In genomic region chr3:98587654-98588532, GRCh38 we compare ENCODE assay signal across 17 cellular contexts. TPM values are rescaled to one million over a fixed set of nuclear protein-coding genes. Genes with fewer than 3 reads are reported as not detected.
A peak's percentile ranks its signal among the peaks of the same experiment; 100 is the strongest.
DNase-seq lines count a peak whose midpoint lies in the region; ATAC-seq, FAIRE-seq and TF ChIP-seq lines count a peak whose summit lies in the region.
"Had no signal": no experiment of that assay in that cellular context is flagged by ENCODE, and none has a peak within 500 bp of the region (broad histone marks: within the 10 kb centered on the region; RNA-seq: fewer than 3 reads in every experiment).

No MANE protein-coding gene starts in this region.

- no peak overlapping the region for H3K27ac Mint-ChIP-seq in neural crest cell (ENCODE audit: unreplicated experiment)
- H3K27ac Mint-ChIP-seq in activated CD4-positive, alpha-beta memory T cell treated with anti-CD3 and anti-CD28 coated beads, Interleukin-2, amount 10 ng/mL, durations not matched to agents 7 days and 5 days: no peak overlapping the region

- H3K36me3 Mint-ChIP-seq in neural crest cell (ENCODE audit: low read depth): peaks cover 17% of the 10 kb centered on the region
- H3K36me3 Mint-ChIP-seq in activated CD4-positive, alpha-beta memory T cell treated with anti-CD3 and anti-CD28 coated beads, Interleukin-2, amount 10 ng/mL, durations not matched to agents 7 days and 5 days (ENCODE audit: low read depth): peaks cover 90% of the 10 kb centered on the region

- TF ChIP-seq POLR2A in spleen (IDR thresholded peaks at IDR 0.05): no peak

- H3K4me1 ChIP-seq in SJCRH30: no peaks in the 10 kb centered on the region
- peaks cover 10 to 41% (median 17%) of the 10 kb centered on the region in 6 donors for H3K4me1 ChIP-seq in spleen

- TF ChIP-seq CTCF in BJ (IDR thresholded peaks at IDR 0.05; ENCODE audit: insufficient read depth, low read depth, low read length): peak; percentile 55
- TF ChIP-seq CTCF in LNCAP (IDR thresholded peaks at IDR 0.05): peak; percentile 38
- peak; percentile 16 for TF ChIP-seq CTCF in bronchial epithelial cell (IDR thresholded peaks at IDR 0.05; ENCODE audit: insufficient read depth, low read length, severe bottlenecking)
- TF ChIP-seq CTCF in neural crest cell (conservative IDR thresholded peaks at IDR 0.05): peak; percentile 33
- TF ChIP-seq CTCF in spleen (IDR thresholded peaks at IDR 0.05 in 8 of 11, conservative IDR thresholded peaks at IDR 0.05 in 3 of 11): no peak

- H3K4me3 Mint-ChIP-seq in neural crest cell: no peak overlapping the region
- no peak overlapping the region for H3K4me3 Mint-ChIP-seq in activated CD4-positive, alpha-beta memory T cell treated with anti-CD3 and anti-CD28 coated beads, Interleukin-2, amount 10 ng/mL, durations not matched to agents 7 days and 5 days

- POLR2A ChIA-PET in BJ (lab: Charles Lee): no interaction called here
- POLR2A ChIA-PET in activated CD4-positive, alpha-beta memory T cell treated with anti-CD3 and anti-CD28 coated beads, Interleukin-2, amount 10 ng/mL, durations not matched to agents 7 days and 5 days (lab: Charles Lee): interaction anchor here (0.6 to 10.5 kb wide), 5 partner anchors 22 to 75 kb away, joined by 3 to 101 read pairs (median 3); partner anchors contain the start of gene CLDND1

- H3K36me3 ChIP-seq in BJ (ENCODE audit: control insufficient read depth, insufficient read depth, low read length) (peaks cover 1% of the 10 kb centered on the region), bronchial epithelial cell (ENCODE audit: control insufficient read depth, insufficient read depth, low read length) (peaks cover 12% of the 10 kb centered on the region), SJCRH30 (peaks cover 32% of the 10 kb centered on the region), spleen (peaks cover 0 to 80% (median 26%) of the 10 kb centered on the region in 6 donors)

- no peaks in the 10 kb centered on the region for H3K9me3 Mint-ChIP-seq in neural crest cell
- H3K9me3 Mint-ChIP-seq in activated CD4-positive, alpha-beta memory T cell treated with anti-CD3 and anti-CD28 coated beads, Interleukin-2, amount 10 ng/mL, durations not matched to agents 7 days and 5 days: no peaks in the 10 kb centered on the region

- H3K27me3 ChIP-seq in BJ (ENCODE audit: control insufficient read depth, insufficient read depth, low read length): no peaks in the 10 kb centered on the region
- no peaks in the 10 kb centered on the region for H3K27me3 ChIP-seq in bronchial epithelial cell (ENCODE audit: control insufficient read depth, insufficient read depth, low read length)
- H3K27me3 ChIP-seq in SJCRH30: no peaks in the 10 kb centered on the region
- no peaks in the 10 kb centered on the region for H3K27me3 ChIP-seq in spleen (replicated peaks in 1 of 7)
- H3K27me3 ChIP-seq: adrenal gland, esophagus squamous epithelium had no signal

- no peak for ATAC-seq in GM18517 (IDR thresholded peaks at IDR 0.05; ENCODE audit: unreplicated experiment)
- ATAC-seq: K562 had no signal

- H3K27me3 Mint-ChIP-seq in neural crest cell (ENCODE audit: low read depth): no peaks in the 10 kb centered on the region
- H3K27me3 Mint-ChIP-seq in activated CD4-positive, alpha-beta memory T cell treated with anti-CD3 and anti-CD28 coated beads, Interleukin-2, amount 10 ng/mL, durations not matched to agents 7 days and 5 days: no peaks in the 10 kb centered on the region

- H3K9me3 ChIP-seq in SJCRH30 (replicated peaks) (no peaks in the 10 kb centered on the region), spleen (no peaks in the 10 kb centered on the region)
- H3K9me3 ChIP-seq: adrenal gland, esophagus squamous epithelium, left ventricle myocardium inferior had no signal

- FAIRE-seq in bronchial epithelial cell (lab: Jason Lieb, UNC): no peak
- FAIRE-seq: GM18507, K562 had no signal

- H3K27ac ChIP-seq in SJCRH30 (no peak overlapping the region), spleen (peak overlapping the region in 1 of 8 donors; percentile 16)
- H3K27ac ChIP-seq: adrenal gland, esophagus squamous epithelium, left ventricle myocardium inferior had no signal

- DNase-seq in BJ (ENCODE audit: low read depth) (no peak), bronchial epithelial cell (ENCODE audit: low read depth) (no peak), neural crest cell (ENCODE audit: low read depth, low spot score) (no peak), SJCRH30 (no peak), spleen (no peak)
- DNase-seq in activated CD4-positive, alpha-beta memory T cell treated with anti-CD3 and anti-CD28 coated beads, Interleukin-2, amount 10 ng/mL, durations not matched to agents 7 days and 5 days: no peak
- DNase-seq: activated CD8-positive, alpha-beta memory T cell treated with anti-CD3 and anti-CD28 coated beads for 24 hours; adrenal gland; DMS53; esophagus squamous epithelium; left ventricle myocardium inferior; NCI-H2227 treated with DMSO at 0.1 percent for 48 hours; occipital lobe had no signal

- no peak overlapping the region for H3K4me3 ChIP-seq in BJ (ENCODE audit: low read depth, low read length)
- no peak overlapping the region for H3K4me3 ChIP-seq in bronchial epithelial cell (ENCODE audit: low read depth, low read length)
- no peak overlapping the region for H3K4me3 ChIP-seq in SJCRH30
- H3K4me3 ChIP-seq in spleen: no peak overlapping the region
- H3K4me3 ChIP-seq: adrenal gland, esophagus squamous epithelium, K562, left ventricle myocardium inferior had no signal

- CTCF ChIA-PET in BJ (lab: Yijun Ruan, JAX): interaction anchor here (0.6 to 1.5 kb wide), 3 partner anchors 17 to 172 kb away, joined by 3 to 4 read pairs (median 3); no protein-coding TSS in a partner anchor
- CTCF ChIA-PET in activated CD4-positive, alpha-beta memory T cell treated with anti-CD3 and anti-CD28 coated beads, Interleukin-2, amount 10 ng/mL, durations not matched to agents 7 days and 5 days (lab: Charles Lee): interaction anchor here (0.9 to 1.5 kb wide), 4 partner anchors 9 to 549 kb away, joined by 3 to 4 read pairs (median 3); no protein-coding TSS in a partner anchor

- peaks cover 35% of the 10 kb centered on the region for H3K4me1 Mint-ChIP-seq in neural crest cell
- peaks cover 72% of the 10 kb centered on the region for H3K4me1 Mint-ChIP-seq in activated CD4-positive, alpha-beta memory T cell treated with anti-CD3 and anti-CD28 coated beads, Interleukin-2, amount 10 ng/mL, durations not matched to agents 7 days and 5 days

- 69 to 90% (median 78%) methylated on average over 2 of the region's 2 CpGs for WGBS in spleen, 5 donors

- intact Hi-C loops in spleen (cut with DNase I; ENCODE audit: low total_unique reads): no loop called here

RNA-seq across cellular contexts. Expression of gene CPOX, which starts 5.5 kb away (rescaled TPM):
- polyA plus RNA-seq in BJ (2011; rRNA removed) (11.1 and 13.8 TPM in 2 replicates), spleen (10 to 100 TPM in 2 of 3 donors, 1 to 10 TPM in 1; 9.8 to 14.8 (median 14.0) TPM)
- polyA minus RNA-seq in BJ (2011; rRNA and poly(A)+ RNA removed): 6.7 and 7.8 TPM in 2 replicates
- total RNA-seq in bronchial epithelial cell (22.7 and 36.1 TPM in 2 replicates), neural crest cell (28.1 and 29.8 TPM in 2 replicates), spleen (10 to 100 TPM; 14.5 to 26.0 (median 18.8) TPM)
- total RNA-seq in activated CD4-positive, alpha-beta memory T cell treated with anti-CD3 and anti-CD28 coated beads, Interleukin-2, amount 10 ng/mL, durations not matched to agents 7 days and 5 days: 10 to 100 TPM; 75.9 to 78.0 TPM
- total RNA-seq in SJCRH30 (2014; rRNA removed; shearing (Covaris generic)): 25.3 and 28.3 TPM in 2 replicates

RNA-seq across cellular contexts. Expression of gene GPR15, which starts 56.1 kb away (rescaled TPM):
- polyA plus RNA-seq in BJ (2011; rRNA removed): not detected in 2 replicates
- not detected in 2 replicates for polyA minus RNA-seq in BJ (2011; rRNA and poly(A)+ RNA removed)
- total RNA-seq in bronchial epithelial cell: not detected in 2 replicates
- not detected in 2 replicates for total RNA-seq in neural crest cell
- 100 to 1,000 TPM; 111 TPM for total RNA-seq in activated CD4-positive, alpha-beta memory T cell treated with anti-CD3 and anti-CD28 coated beads, Interleukin-2, amount 10 ng/mL, durations not matched to agents 7 days and 5 days
- not detected in 2 replicates for total RNA-seq in SJCRH30 (2014; rRNA removed; shearing (Covaris generic))
- 10 to 100 TPM in 1 of 7 donors, 1 to 10 TPM in 5, not detected in 1; 1.8 to 11.9 (median 5.6) TPM for total RNA-seq in spleen
- polyA plus RNA-seq in spleen: under 1 TPM; 0.30 to 0.86 (median 0.49) TPM
- total RNA-seq: left ventricle myocardium inferior, occipital lobe had no signal
- polyA plus RNA-seq: adrenal gland, K562 had no signal

Comparison
In these comparisons a context has a peak if more than half of its experiments do, and no peak if none do; other contexts are left out.
1. CTCF ChIP-seq: peak in BJ (single experiment), LNCAP (single experiment), bronchial epithelial cell (single experiment) and neural crest cell (single experiment); none in spleen (0 of 11).
2. RNA of gene GPR15, which starts 56.1 kb away (total RNA-seq): 111 TPM in activated CD4-positive, alpha-beta memory T cell treated with anti-CD3 and anti-CD28 coated beads, Interleukin-2, amount 10 ng/mL, durations not matched to agents 7 days and 5 days; 1.8 to 11.9 TPM in spleen, not detected in bronchial epithelial cell, not detected in neural crest cell and not detected in SJCRH30; every median in the first group is over 4 times any median in the second.